9 cellular contexts compared by ENCODE assay signal in the genomic region with DNA sequence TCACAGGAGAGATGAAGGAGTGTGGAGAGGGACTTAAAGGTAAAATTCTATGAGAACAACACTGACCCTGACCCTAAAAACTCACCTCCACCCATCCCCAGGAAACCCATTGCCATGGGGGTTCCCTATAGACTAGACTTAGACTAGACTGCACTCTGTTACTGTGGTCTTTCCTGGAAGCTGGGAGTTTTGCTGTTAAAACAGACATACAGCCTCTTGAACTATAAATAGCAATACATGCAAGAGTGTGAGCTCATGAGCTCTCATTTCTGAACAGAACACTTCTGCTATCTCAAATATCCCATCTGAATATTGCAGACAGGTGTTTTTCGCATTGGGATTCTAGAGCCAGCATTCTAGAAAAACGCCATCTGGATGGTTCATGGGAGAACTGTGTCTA. TPM values are rescaled to one million over a fixed set of nuclear protein-coding genes. Genes with fewer than 3 reads are reported as not detected.
DNase-seq lines count a peak whose midpoint lies in the region; ATAC-seq and TF ChIP-seq lines count a peak whose summit lies in the region.
"Had no signal": no experiment of that assay in that cellular context is flagged by ENCODE, and none has a peak within 500 bp of the region (broad histone marks: within the 10 kb centered on the region; RNA-seq: fewer than 3 reads in every experiment).

No MANE protein-coding gene starts in this region.

- intact Hi-C loops in activated naive CD4-positive, alpha-beta T cell treated with anti-CD3 and anti-CD28 coated beads for 36 hours (cut with micrococcal nuclease): no loop called here
- intact Hi-C loops in activated B cell treated with CpG ODN at 0.5 μM for 24 hours (cut with micrococcal nuclease): loop anchor here (5.0 kb wide), 1 partner anchor 170 kb away; no protein-coding TSS in a partner anchor

- POLR2A ChIA-PET in activated B cell treated with CpG ODN at 0.5 μM for 24 hours (lab: Charles Lee): interaction anchor here (2.9 kb wide), 1 partner anchor 21 kb away, joined by 63 read pairs; no protein-coding TSS in a partner anchor

- peaks cover 68% of the 10 kb centered on the region for H3K4me1 Mint-ChIP-seq in activated naive CD4-positive, alpha-beta T cell treated with anti-CD3 and anti-CD28 coated beads for 36 hours (ENCODE audit: low read depth)
- H3K4me1 Mint-ChIP-seq in activated B cell treated with CpG ODN at 0.5 μM for 24 hours: peaks cover 39% of the 10 kb centered on the region

- no peak overlapping the region for H3K4me3 Mint-ChIP-seq in activated naive CD4-positive, alpha-beta T cell treated with anti-CD3 and anti-CD28 coated beads for 36 hours
- H3K4me3 Mint-ChIP-seq in activated B cell treated with CpG ODN at 0.5 μM for 24 hours: peak overlapping the region; percentile 12

- no peaks in the 10 kb centered on the region for H3K36me3 Mint-ChIP-seq in activated naive CD4-positive, alpha-beta T cell treated with anti-CD3 and anti-CD28 coated beads for 36 hours (ENCODE audit: low read depth)
- H3K36me3 Mint-ChIP-seq in activated B cell treated with CpG ODN at 0.5 μM for 24 hours (ENCODE audit: low read depth): no peaks in the 10 kb centered on the region

- DNase-seq in activated naive CD4-positive, alpha-beta T cell treated with anti-CD3 and anti-CD28 coated beads for 36 hours: peak; percentile 42
- no peak for DNase-seq in activated naive CD4-positive, alpha-beta T cell treated with anti-CD3 and anti-CD28 coated beads, Interleukin-2, amount 50 U/mL, for 16 hours
- DNase-seq in activated B cell treated with CpG ODN at 0.5 μM for 24 hours (no peak), NCI-H1436 treated with DMSO at 0.1 percent for 48 hours (lab: John Stamatoyannopoulos, UW) (no peak), NCI-H748 treated with DMSO at 0.1 percent for 48 hours (lab: John Stamatoyannopoulos, UW) (no peak)
- no peak for DNase-seq in stimulated activated naive CD8-positive, alpha-beta T cell treated with anti-CD3 and anti-CD28 coated beads, Interleukin-15, Interleukin-2, amounts not matched to agents 100 U/mL and 50 U/mL, for 24 hours

- peak overlapping the region; percentile 42 for H3K27ac Mint-ChIP-seq in activated naive CD4-positive, alpha-beta T cell treated with anti-CD3 and anti-CD28 coated beads for 36 hours
- peak overlapping the region; percentile 50 for H3K27ac Mint-ChIP-seq in activated B cell treated with CpG ODN at 0.5 μM for 24 hours

- no peaks in the 10 kb centered on the region for H3K27me3 Mint-ChIP-seq in activated naive CD4-positive, alpha-beta T cell treated with anti-CD3 and anti-CD28 coated beads for 36 hours (ENCODE audit: low read depth)
- no peaks in the 10 kb centered on the region for H3K27me3 Mint-ChIP-seq in activated B cell treated with CpG ODN at 0.5 μM for 24 hours

- no peak for TF ChIP-seq CTCF in activated B cell treated with CpG ODN at 0.5 μM for 24 hours (IDR thresholded peaks at IDR 0.05)

- ATAC-seq in HG02852 (IDR thresholded peaks at IDR 0.05; ENCODE audit: unreplicated experiment) (peak; percentile 54), activated B cell treated with CpG ODN at 0.5 μM for 24 hours (ENCODE audit: low read depth) (no peak), HG03025 (IDR thresholded peaks at IDR 0.05; ENCODE audit: low FRiP score, unreplicated experiment) (no peak)
- peak; percentile 37 for ATAC-seq in stimulated activated naive CD8-positive, alpha-beta T cell treated with anti-CD3 and anti-CD28 coated beads, Interleukin-15, Interleukin-2, amounts not matched to agents 100 U/mL and 50 U/mL, for 24 hours
- ATAC-seq: K562 had no signal

- CTCF ChIA-PET in activated naive CD4-positive, alpha-beta T cell treated with anti-CD3 and anti-CD28 coated beads for 36 hours (lab: Charles Lee): interaction anchor here (0.7 to 9.3 kb wide), 9 partner anchors 8 to 307 kb away, joined by 3 to 159 read pairs (median 18); no protein-coding TSS in a partner anchor
- CTCF ChIA-PET in activated B cell treated with CpG ODN at 0.5 μM for 24 hours (lab: Charles Lee): interaction anchor here (1.5 to 9.2 kb wide), 6 partner anchors 22 to 406 kb away, joined by 4 to 180 read pairs (median 37); no protein-coding TSS in a partner anchor

- no peaks in the 10 kb centered on the region for H3K9me3 Mint-ChIP-seq in activated naive CD4-positive, alpha-beta T cell treated with anti-CD3 and anti-CD28 coated beads for 36 hours
- H3K9me3 Mint-ChIP-seq in activated B cell treated with CpG ODN at 0.5 μM for 24 hours: no peaks in the 10 kb centered on the region

RNA-seq across cellular contexts. Expression of gene SLC14A2, which starts 51.8 kb away (rescaled TPM):
- not detected for total RNA-seq in activated naive CD4-positive, alpha-beta T cell treated with anti-CD3 and anti-CD28 coated beads for 36 hours
- total RNA-seq in activated B cell treated with CpG ODN at 0.5 μM for 24 hours: not detected in 2 replicates
- total RNA-seq: K562 had no signal

RNA-seq across cellular contexts. Expression of gene SLC14A1, which starts 56.9 kb away (rescaled TPM):
- under 1 TPM; 0.26 to 0.74 TPM for total RNA-seq in activated naive CD4-positive, alpha-beta T cell treated with anti-CD3 and anti-CD28 coated beads for 36 hours
- total RNA-seq in activated B cell treated with CpG ODN at 0.5 μM for 24 hours: 1.2 and 2.0 TPM in 2 replicates

Comparison
In these comparisons a context has a peak if more than half of its experiments do, and no peak if none do; other contexts are left out.
1. ATAC-seq: peak in HG02852 (single experiment) and stimulated activated naive CD8-positive, alpha-beta T cell treated with anti-CD3 and anti-CD28 coated beads, Interleukin-15, Interleukin-2, amounts not matched to agents 100 U/mL and 50 U/mL, for 24 hours (single experiment); none in activated B cell treated with CpG ODN at 0.5 μM for 24 hours (single experiment) and HG03025 (single experiment).